Comparison of ENCODE assay signal across 15 cellular contexts in the genomic region with DNA sequence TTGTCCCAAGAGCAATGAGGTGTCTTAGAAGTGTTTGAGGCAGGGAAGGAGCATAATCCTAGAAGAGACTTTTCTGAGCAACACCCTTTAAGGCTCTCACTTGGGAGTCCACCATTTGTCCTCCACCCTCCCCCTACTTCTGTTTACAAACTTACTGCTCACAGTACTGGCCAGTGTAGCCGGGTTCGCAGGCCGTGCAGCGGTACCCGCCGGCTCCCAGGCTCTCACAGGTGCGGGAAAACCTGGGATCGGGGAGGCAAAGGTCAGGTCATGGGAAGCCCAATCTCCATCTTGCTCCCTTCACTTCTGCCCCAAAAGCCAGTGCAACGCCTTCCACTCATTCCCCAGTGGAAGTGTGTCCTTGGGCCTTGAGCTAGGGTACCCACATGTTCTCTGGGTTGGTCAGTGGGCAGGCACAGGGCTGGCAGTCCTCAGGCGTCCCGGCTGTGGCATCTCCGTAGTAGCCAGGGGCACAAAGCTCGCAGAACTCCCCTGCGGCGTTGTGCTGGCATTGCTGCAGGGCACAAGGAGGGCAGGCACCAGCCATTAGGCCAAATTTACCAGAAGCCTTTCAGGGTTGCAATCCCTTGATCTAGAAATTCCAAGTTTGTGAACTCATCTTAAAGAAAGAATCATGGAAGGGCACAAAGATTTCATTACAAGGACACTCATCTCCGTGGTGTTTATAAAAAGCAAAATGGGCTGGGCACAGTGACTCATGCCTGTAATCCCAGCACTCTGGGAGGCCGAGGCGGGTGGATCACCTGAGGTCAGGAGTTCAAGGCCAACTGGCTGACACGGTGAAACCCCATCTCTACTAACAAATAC. TPM values are rescaled to one million over a fixed set of nuclear protein-coding genes. Genes with fewer than 3 reads are reported as not detected.
DNase-seq lines count a peak whose midpoint lies in the region; ATAC-seq and TF ChIP-seq lines count a peak whose summit lies in the region.
"Had no signal": no experiment of that assay in that cellular context is flagged by ENCODE, and none has a peak within 500 bp of the region (broad histone marks: within the 10 kb centered on the region; RNA-seq: fewer than 3 reads in every experiment).

No MANE protein-coding gene starts in this region.

- peaks cover 17% of the 10 kb centered on the region for H3K4me1 Mint-ChIP-seq in chondrocyte (ENCODE audit: low read depth)
- no peaks in the 10 kb centered on the region for H3K4me1 Mint-ChIP-seq in activated T-cell treated with anti-CD3 and anti-CD28 coated beads, Interleukin-2, amount 50 U/mL, for 72 hours (ENCODE audit: low read depth)

- intact Hi-C loops in left lung (cut with DNase I), result no loop called here

- H3K27ac Mint-ChIP-seq in chondrocyte (ENCODE audit: unreplicated experiment), result peak overlapping the region; percentile 68
- no peak overlapping the region for H3K27ac Mint-ChIP-seq in activated T-cell treated with anti-CD3 and anti-CD28 coated beads, Interleukin-2, amount 50 U/mL, for 72 hours
- H3K27ac Mint-ChIP-seq: dendritic cell treated with granulocyte-macrophage colony-stimulating factor and Interleukin-4, amounts not matched to agents 40 ng/mL and 50 ng/mL, for 4 days; natural killer cell treated with Interleukin-12 subunit alpha and Interleukin-12 subunit beta and Interleukin-15 and Interleukin-18, amount 100 ng/mL, for 72 hours had no signal

- no peak overlapping the region for H3K4me3 Mint-ChIP-seq in chondrocyte (ENCODE audit: unreplicated experiment)
- H3K4me3 Mint-ChIP-seq in activated T-cell treated with anti-CD3 and anti-CD28 coated beads, Interleukin-2, amount 50 U/mL, for 72 hours, result no peak overlapping the region
- H3K4me3 Mint-ChIP-seq: dendritic cell treated with granulocyte-macrophage colony-stimulating factor and Interleukin-4, amounts not matched to agents 40 ng/mL and 50 ng/mL, for 4 days; natural killer cell treated with Interleukin-12 subunit alpha and Interleukin-12 subunit beta and Interleukin-15 and Interleukin-18, amount 100 ng/mL, for 72 hours had no signal

- ATAC-seq in left lung, result no peak
- ATAC-seq in activated T-cell treated with anti-CD3 and anti-CD28 coated beads, Interleukin-2, amount 50 U/mL, for 72 hours (replicated peaks in 1 of 2), result no peak
- ATAC-seq: natural killer cell treated with Interleukin-12 subunit alpha and Interleukin-12 subunit beta and Interleukin-15 and Interleukin-18, amount 100 ng/mL, for 72 hours had no signal

- TF ChIP-seq CTCF in chondrocyte (IDR thresholded peaks at IDR 0.05) (no peak), left lung (IDR thresholded peaks at IDR 0.05) (no peak)

- H3K4me3 ChIP-seq in muscle layer of duodenum (ENCODE audit: low read depth in 1 of 2, low read length in 2 of 2) (no peak overlapping the region), left lung (no peak overlapping the region)

- no peaks in the 10 kb centered on the region for H3K27me3 ChIP-seq in muscle layer of duodenum (ENCODE audit: low read depth, low read length)
- no peaks in the 10 kb centered on the region for H3K27me3 ChIP-seq in left lung

- H3K36me3 Mint-ChIP-seq in chondrocyte (ENCODE audit: low read depth), result peaks cover 57% of the 10 kb centered on the region
- no peaks in the 10 kb centered on the region for H3K36me3 Mint-ChIP-seq in activated T-cell treated with anti-CD3 and anti-CD28 coated beads, Interleukin-2, amount 50 U/mL, for 72 hours (ENCODE audit: insufficient read depth in 2 of 2)
- H3K36me3 Mint-ChIP-seq: natural killer cell treated with Interleukin-12 subunit alpha and Interleukin-12 subunit beta and Interleukin-15 and Interleukin-18, amount 100 ng/mL, for 72 hours had no signal

- peak; percentile 64 for DNase-seq in AG08395 (ENCODE audit: low spot score)
- peak; percentile 84 for DNase-seq in LHCN-M2 (ENCODE audit: low read depth)
- no peak for DNase-seq in chondrocyte (ENCODE audit: low spot score)
- DNase-seq in GM19240 (ENCODE audit: insufficient read length, low spot score), result no peak
- no peak for DNase-seq in left lung
- no peak for DNase-seq in activated CD4-positive, alpha-beta T cell treated with anti-CD3 and anti-CD28 coated beads, Interleukin-2, amount 50 U/mL, for 4 hours
- no peak for DNase-seq in activated T-cell treated with anti-CD3 and anti-CD28 coated beads, Interleukin-2, amount 50 U/mL, for 72 hours
- DNase-seq: activated effector memory CD4-positive, alpha-beta T cell treated with Interleukin-2 at 50 U/mL for 16 hours; GF-D8; NCI-H2171 treated with DMSO at 0.1 percent for 48 hours; stimulated activated naive CD4-positive, alpha-beta T cell treated with Interleukin-2 at 50 U/mL for 16 hours had no signal

- no peaks in the 10 kb centered on the region for H3K9me3 Mint-ChIP-seq in chondrocyte (ENCODE audit: low read depth)
- no peaks in the 10 kb centered on the region for H3K9me3 Mint-ChIP-seq in activated T-cell treated with anti-CD3 and anti-CD28 coated beads, Interleukin-2, amount 50 U/mL, for 72 hours
- H3K9me3 Mint-ChIP-seq: dendritic cell treated with granulocyte-macrophage colony-stimulating factor and Interleukin-4, amounts not matched to agents 40 ng/mL and 50 ng/mL, for 4 days; natural killer cell treated with Interleukin-12 subunit alpha and Interleukin-12 subunit beta and Interleukin-15 and Interleukin-18, amount 100 ng/mL, for 72 hours had no signal

- peaks cover 43 to 81% of the 10 kb centered on the region in 2 donors for H3K36me3 ChIP-seq in muscle layer of duodenum (ENCODE audit: control insufficient read depth in 1 of 2, insufficient read depth in 2 of 2, low read length in 2 of 2)
- peaks cover 0 to 85% of the 10 kb centered on the region in 2 donors for H3K36me3 ChIP-seq in left lung

- no peaks in the 10 kb centered on the region for H3K27me3 Mint-ChIP-seq in chondrocyte (ENCODE audit: low read depth)
- no peaks in the 10 kb centered on the region for H3K27me3 Mint-ChIP-seq in activated T-cell treated with anti-CD3 and anti-CD28 coated beads, Interleukin-2, amount 50 U/mL, for 72 hours (ENCODE audit: low read depth)
- H3K27me3 Mint-ChIP-seq: dendritic cell treated with granulocyte-macrophage colony-stimulating factor and Interleukin-4, amounts not matched to agents 40 ng/mL and 50 ng/mL, for 4 days; natural killer cell treated with Interleukin-12 subunit alpha and Interleukin-12 subunit beta and Interleukin-15 and Interleukin-18, amount 100 ng/mL, for 72 hours had no signal

- H3K9me3 ChIP-seq in muscle layer of duodenum (ENCODE audit: control insufficient read depth in 1 of 2, low read length in 2 of 2) (no peaks in the 10 kb centered on the region), left lung (no peaks in the 10 kb centered on the region)

- no peaks in the 10 kb centered on the region for H3K4me1 ChIP-seq in muscle layer of duodenum (ENCODE audit: control insufficient read depth in 1 of 2, insufficient read depth in 2 of 2, low read length in 2 of 2)
- no peaks in the 10 kb centered on the region for H3K4me1 ChIP-seq in left lung

- H3K27ac ChIP-seq in muscle layer of duodenum (ENCODE audit: low read length) (peak overlapping the region; percentile 69), left lung (no peak overlapping the region)

RNA-seq across cellular contexts. Expression of a gene that starts 49.8 kb away (rescaled TPM):
- total RNA-seq in LHCN-M2 (2014; rRNA removed), result not detected in 2 replicates
- 20.7 TPM for polyA plus RNA-seq in LHCN-M2 (2012)
- total RNA-seq in chondrocyte, result 0.07 to 0.23 TPM in 2 of 3 replicates, not detected in the other
- under 1 TPM; 0.10 to 0.26 TPM for total RNA-seq in left lung
- under 1 TPM; 0.05 to 0.07 TPM for total RNA-seq in activated T-cell treated with anti-CD3 and anti-CD28 coated beads, Interleukin-2, amount 50 U/mL, for 72 hours
- total RNA-seq: natural killer cell treated with Interleukin-12 subunit alpha and Interleukin-12 subunit beta and Interleukin-15 and Interleukin-18, amount 100 ng/mL, for 72 hours had no signal
- polyA plus RNA-seq: BJ had no signal

Comparison
In these comparisons a context has a peak if more than half of its experiments do, and no peak if none do; other contexts are left out.
1. DNase-seq: peak in AG08395 (single experiment) and LHCN-M2 (single experiment); none in chondrocyte (single experiment), GM19240 (single experiment), left lung (0 of 2), activated CD4-positive, alpha-beta T cell treated with anti-CD3 and anti-CD28 coated beads, Interleukin-2, amount 50 U/mL, for 4 hours (0 of 2) and activated T-cell treated with anti-CD3 and anti-CD28 coated beads, Interleukin-2, amount 50 U/mL, for 72 hours (0 of 2).